9 cellular contexts compared by ENCODE assay signal in genomic region chr1:115089443-115090340, GRCh38.
A peak's percentile ranks its signal among the peaks of the same experiment; 100 is the strongest.
DNase-seq lines count a peak whose midpoint lies in the region; ATAC-seq, FAIRE-seq and TF ChIP-seq lines count a peak whose summit lies in the region.
"Had no signal": no experiment of that assay in that cellular context is flagged by ENCODE, and none has a peak within 500 bp of the region (broad histone marks: within the 10 kb centered on the region; RNA-seq: fewer than 3 reads in every experiment).

Gene TSPAN2, minus strand, starts transcription at chr1:115089503. Its CDS starts 71 bp downstream, at chr1:115089432.

- in situ Hi-C loops in brain microvascular endothelial cell (cut with HindIII; ENCODE audit: low pct_ligation_motif_present, low sequenced_read_pairs), result no loop called here

- H3K4me3 ChIP-seq in brain microvascular endothelial cell (ENCODE audit: low read depth, low read length), result peak within 1 kb of the TSS; percentile 55

- no peak for ATAC-seq in HG03460 (IDR thresholded peaks at IDR 0.05; ENCODE audit: unreplicated experiment)

- DNase-seq in NCI-H1092 treated with DMSO at 0.1 percent for 48 hours (lab: John Stamatoyannopoulos, UW) (peak; percentile 10), NCI-H1092 (lab: John Stamatoyannopoulos, UW) (no peak), T-helper 22 cell (ENCODE audit: low read depth) (peak; percentile 57), brain microvascular endothelial cell (peak; percentile 28), NCI-H2029 treated with DMSO at 0.1 percent for 48 hours (lab: John Stamatoyannopoulos, UW) (no peak)
- DNase-seq in stimulated activated CD4-positive, alpha-beta T cell treated with anti-CD3 and anti-CD28 coated beads, Interleukin-15, amount 100 ng/mL, for 1 hour (ENCODE audit: low read depth in 1 of 2, low spot score in 1 of 2), result peak; percentile 31 to 37

- H3K36me3 ChIP-seq in brain microvascular endothelial cell (replicated peaks), result no peaks in the 10 kb centered on the region

- FAIRE-seq in islet of Langerhans (lab: Jason Lieb, UNC), result peak; percentile 5
- FAIRE-seq: A204.1 had no signal

- TF ChIP-seq CTCF in brain microvascular endothelial cell (IDR thresholded peaks at IDR 0.05; ENCODE audit: low read depth, low read length, missing control alignments), result peak; percentile 43

- peak within 1 kb of the TSS; percentile 15 for H3K27ac ChIP-seq in brain microvascular endothelial cell

- no peaks in the 10 kb centered on the region for H3K27me3 ChIP-seq in brain microvascular endothelial cell (replicated peaks)

Comparison
In these comparisons a context has a peak if more than half of its experiments do, and no peak if none do; other contexts are left out.
1. DNase-seq: peak in NCI-H1092 treated with DMSO at 0.1 percent for 48 hours (single experiment), T-helper 22 cell (single experiment), brain microvascular endothelial cell (single experiment) and stimulated activated CD4-positive, alpha-beta T cell treated with anti-CD3 and anti-CD28 coated beads, Interleukin-15, amount 100 ng/mL, for 1 hour (2 of 2); none in NCI-H1092 (single experiment) and NCI-H2029 treated with DMSO at 0.1 percent for 48 hours (single experiment).